In genomic region chr1:155017021-155017945, GRCh38 we compare ENCODE assay signal across 8 cellular contexts. TPM values are rescaled to one million over a fixed set of nuclear protein-coding genes. Genes with fewer than 3 reads are reported as not detected.
DNase-seq lines count a peak whose midpoint lies in the region; ATAC-seq, FAIRE-seq and TF ChIP-seq lines count a peak whose summit lies in the region.

No MANE protein-coding gene starts in this region.

- no peaks in the 10 kb centered on the region for H3K9me3 Mint-ChIP-seq in neural progenitor cell

- 4 to 5% (median 4%) methylated on average over 23 to 49 of the region's 49 CpGs for WGBS in stomach, 5 donors

- TF ChIP-seq CTCF in D721Med (IDR thresholded peaks at IDR 0.05; ENCODE audit: insufficient read depth, missing control alignments) (peak; percentile 100), foreskin fibroblast (IDR thresholded peaks at IDR 0.05; ENCODE audit: low read depth, low read length) (peak; percentile 98), neural progenitor cell (IDR thresholded peaks at IDR 0.05) (peak; percentile 98), stomach (IDR thresholded peaks at IDR 0.05) (peak in 6 of 7 experiments; percentile 86 to 100 (median 96))

- peaks cover 12% of the 10 kb centered on the region for H3K79me2 ChIP-seq in neural progenitor cell (ENCODE audit: low read depth)

- peaks cover 14% of the 10 kb centered on the region for H3K27me3 Mint-ChIP-seq in neural progenitor cell (ENCODE audit: insufficient read depth, low read depth)

- peak overlapping the region; percentile 66 for H3K27ac ChIP-seq in neural progenitor cell
- peak overlapping the region; percentile 83 to 100 (median 92) for H3K27ac ChIP-seq in stomach

- peak overlapping the region; percentile 32 to 46 for H3K4me3 ChIP-seq in foreskin fibroblast (ENCODE audit: low read depth in 1 of 2, low read length in 2 of 2)
- peak overlapping the region; percentile 44 for H3K4me3 ChIP-seq in neural progenitor cell
- peak overlapping the region; percentile 39 to 48 (median 45) for H3K4me3 ChIP-seq in stomach

- TF ChIP-seq EP300 in stomach (IDR thresholded peaks at IDR 0.05) = peak; percentile 81

- H3K9ac ChIP-seq in neural progenitor cell = no peak overlapping the region

- no peaks in the 10 kb centered on the region for H3K27me3 ChIP-seq in neural progenitor cell
- H3K27me3 ChIP-seq in stomach = no peaks in the 10 kb centered on the region

- H3K4me1 Mint-ChIP-seq in neural progenitor cell = peaks cover 35% of the 10 kb centered on the region

- peak overlapping the region; percentile 58 for H3K4me2 ChIP-seq in neural progenitor cell

- peak overlapping the region; percentile 79 for H3K4me3 Mint-ChIP-seq in neural progenitor cell

- DNase-seq in D721Med (ENCODE audit: insufficient read length, low spot score) (peak; percentile 86), KBM-7 (peak; percentile 97), activated gamma-delta T cell (lab: John Stamatoyannopoulos, UW) (peak; percentile 80), foreskin fibroblast (peak; percentile 88 to 97), neural progenitor cell (ENCODE audit: low spot score) (peak; percentile 95), stomach (peak; percentile 95)

- no peaks in the 10 kb centered on the region for H3K36me3 ChIP-seq in neural progenitor cell
- H3K36me3 ChIP-seq in stomach = peaks cover 28 to 41% (median 34%) of the 10 kb centered on the region in 4 donors

- intact Hi-C loops in stomach (cut with DNase I; ENCODE audit: low total_unique reads) = loop anchor here (10.0 kb wide), 1 partner anchor 52 kb away; the partner anchor contains the start of gene PYGO2

- peaks cover 5% of the 10 kb centered on the region for H4K20me1 ChIP-seq in neural progenitor cell (ENCODE audit: low read depth)

- TF ChIP-seq POLR2A in Raji (IDR thresholded peaks at IDR 0.05; ENCODE audit: insufficient read depth, low read depth, low read length) = 0 out of 2 replicates have a peak, but pooled peaks have one; percentile 36
- TF ChIP-seq POLR2A in stomach (IDR thresholded peaks at IDR 0.05) = no peak

- no peak overlapping the region for H3K27ac Mint-ChIP-seq in neural progenitor cell

- H3F3A ChIP-seq in neural progenitor cell (ENCODE audit: low read depth) = peaks cover 30% of the 10 kb centered on the region

- H3K9me3 ChIP-seq in neural progenitor cell (ENCODE audit: low read depth) = no peaks in the 10 kb centered on the region
- no peaks in the 10 kb centered on the region for H3K9me3 ChIP-seq in stomach

- H3K4me1 ChIP-seq in neural progenitor cell (peaks cover 31% of the 10 kb centered on the region), stomach (peaks cover 37 to 71% (median 62%) of the 10 kb centered on the region in 4 donors)

- H3K36me3 Mint-ChIP-seq in neural progenitor cell = peaks cover 2% of the 10 kb centered on the region

- peak; percentile 57 for ATAC-seq in GM21528 (IDR thresholded peaks at IDR 0.05; ENCODE audit: low FRiP score, unreplicated experiment)

- FAIRE-seq in D721Med (lab: Jason Lieb, UNC) = no peak

- in situ Hi-C loops in KBM-7 (cut with MboI; ENCODE audit: low pct_unique_long_range_greater_than_20kb, low sequenced_read_pairs) = no loop called here

- no peak overlapping the region for H2AFZ ChIP-seq in neural progenitor cell (replicated peaks)

RNA-seq across cellular contexts. Expression of gene ZBTB7B, which starts 14.7 kb away (rescaled TPM):
- total RNA-seq in neural progenitor cell (ENCODE audit: low replicate concordance) (4.7 and 15.7 TPM in 2 replicates), stomach (100 to 1,000 TPM in 1 of 5 donors, 10 to 100 TPM in 4; 32.3 to 134 (median 53.9) TPM)
- polyA plus RNA-seq in stomach = 10 to 100 TPM; 29.6 to 39.5 (median 35.6) TPM

RNA-seq across cellular contexts. Expression of gene DCST2, which starts 16.3 kb away (rescaled TPM):
- total RNA-seq in neural progenitor cell (ENCODE audit: low replicate concordance) = 1.8 and 2.0 TPM in 2 replicates
- total RNA-seq in stomach = 100 to 1,000 TPM in 1 of 5 donors, not detected in 4; 158 TPM
- 1 to 10 TPM; 1.6 to 6.6 (median 6.1) TPM for polyA plus RNA-seq in stomach

RNA-seq across cellular contexts. Expression of gene DCST1, which starts 16.3 kb away (rescaled TPM):
- total RNA-seq in neural progenitor cell (ENCODE audit: low replicate concordance) (not detected in 2 replicates), stomach (under 1 TPM in 2 of 5 donors, not detected in 3; 0.18 to 0.89 TPM)
- under 1 TPM in 1 of 3 donors, not detected in 2; 0.13 TPM for polyA plus RNA-seq in stomach

RNA-seq across cellular contexts. Expression of gene LENEP, which starts 23.9 kb away (rescaled TPM):
- not detected in 2 replicates for total RNA-seq in neural progenitor cell (ENCODE audit: low replicate concordance)
- total RNA-seq in stomach = 10 to 100 TPM in 1 of 5 donors, 1 to 10 TPM in 1, not detected in 3; 1.1 to 11.6 TPM
- polyA plus RNA-seq in stomach = not detected

RNA-seq across cellular contexts. Expression of gene ADAM15, which starts 33.8 kb away (rescaled TPM):
- total RNA-seq in neural progenitor cell (ENCODE audit: low replicate concordance) (15.7 and 44.9 TPM in 2 replicates), stomach (100 to 1,000 TPM in 4 of 5 donors, 10 to 100 TPM in 1; 56.2 to 335 (median 126) TPM)
- polyA plus RNA-seq in stomach = 100 to 1,000 TPM; 149 to 267 (median 159) TPM

Comparison
In these comparisons a context has a peak if more than half of its experiments do, and no peak if none do; other contexts are left out.
1. Peak in every context shown above with its lines: DNase-seq, ATAC-seq, H3K4me3 ChIP-seq and H3K27ac ChIP-seq.